1 cellular context compared by ENCODE assay signal in the genomic region with DNA sequence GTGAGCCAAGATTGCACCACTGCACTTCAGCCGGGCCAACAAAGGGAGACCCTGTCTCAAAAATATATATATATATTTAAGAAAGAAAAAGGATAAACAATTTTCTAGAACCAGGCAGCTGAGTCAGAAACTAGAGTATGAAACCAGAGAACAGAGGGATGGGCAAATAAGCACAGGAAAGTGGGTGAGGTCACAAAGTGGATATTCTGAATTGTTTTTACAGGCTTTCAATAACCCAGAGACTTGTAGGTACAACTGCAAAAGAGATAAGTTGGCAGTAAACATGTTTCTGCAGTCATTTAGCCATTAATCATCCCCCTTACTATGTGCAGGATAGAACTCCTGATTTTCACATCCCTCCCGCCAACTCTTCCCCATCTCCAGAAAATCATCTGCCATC.
TF ChIP-seq lines count a peak whose summit lies in the region.

No MANE protein-coding gene starts in this region.

TF ChIP-seq in IMR-90, 13 proteins besides CTCF, POLR2A, EP300 and RAD21:
- no peak for TF ChIP-seq USF2 (IDR thresholded peaks at IDR 0.05; ENCODE audit: low read depth, low read length)
- TF ChIP-seq MAFK (IDR thresholded peaks at IDR 0.05; ENCODE audit: low read depth, low read length), result no peak
- TF ChIP-seq BHLHE40 (IDR thresholded peaks at IDR 0.05; ENCODE audit: low read depth, low read length), result no peak
- TF ChIP-seq, protein P1, sequence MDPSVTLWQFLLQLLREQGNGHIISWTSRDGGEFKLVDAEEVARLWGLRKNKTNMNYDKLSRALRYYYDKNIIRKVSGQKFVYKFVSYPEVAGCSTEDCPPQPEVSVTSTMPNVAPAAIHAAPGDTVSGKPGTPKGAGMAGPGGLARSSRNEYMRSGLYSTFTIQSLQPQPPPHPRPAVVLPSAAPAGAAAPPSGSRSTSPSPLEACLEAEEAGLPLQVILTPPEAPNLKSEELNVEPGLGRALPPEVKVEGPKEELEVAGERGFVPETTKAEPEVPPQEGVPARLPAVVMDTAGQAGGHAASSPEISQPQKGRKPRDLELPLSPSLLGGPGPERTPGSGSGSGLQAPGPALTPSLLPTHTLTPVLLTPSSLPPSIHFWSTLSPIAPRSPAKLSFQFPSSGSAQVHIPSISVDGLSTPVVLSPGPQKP (IDR thresholded peaks at IDR 0.05; ENCODE audit: borderline replicate concordance, low read depth, low read length), result no peak
- TF ChIP-seq MXI1 (IDR thresholded peaks at IDR 0.05; ENCODE audit: borderline replicate concordance, low read depth, low read length), result no peak
- no peak for TF ChIP-seq RFX5 (IDR thresholded peaks at IDR 0.05; ENCODE audit: low read depth, low read length)
- TF ChIP-seq SMC3 (IDR thresholded peaks at IDR 0.05; ENCODE audit: low read depth, low read length), result no peak
- no peak for TF ChIP-seq MAZ (IDR thresholded peaks at IDR 0.05; ENCODE audit: borderline replicate concordance, low read depth, low read length)
- no peak for TF ChIP-seq NFE2L2 (IDR thresholded peaks at IDR 0.05; ENCODE audit: low read depth, low read length)
- no peak for TF ChIP-seq CEBPB (IDR thresholded peaks at IDR 0.05; ENCODE audit: low read depth, low read length)
- TF ChIP-seq RCOR1 (IDR thresholded peaks at IDR 0.05; ENCODE audit: insufficient replicate concordance, low read length), result no peak
- no peak for TF ChIP-seq CHD1 (IDR thresholded peaks at IDR 0.05; ENCODE audit: low read depth, low read length)
- no peak for TF ChIP-seq FOS (IDR thresholded peaks at IDR 0.05; ENCODE audit: low read depth, low read length)
